Comparison of ENCODE assay signal across 1 cellular context in the genomic region with DNA sequence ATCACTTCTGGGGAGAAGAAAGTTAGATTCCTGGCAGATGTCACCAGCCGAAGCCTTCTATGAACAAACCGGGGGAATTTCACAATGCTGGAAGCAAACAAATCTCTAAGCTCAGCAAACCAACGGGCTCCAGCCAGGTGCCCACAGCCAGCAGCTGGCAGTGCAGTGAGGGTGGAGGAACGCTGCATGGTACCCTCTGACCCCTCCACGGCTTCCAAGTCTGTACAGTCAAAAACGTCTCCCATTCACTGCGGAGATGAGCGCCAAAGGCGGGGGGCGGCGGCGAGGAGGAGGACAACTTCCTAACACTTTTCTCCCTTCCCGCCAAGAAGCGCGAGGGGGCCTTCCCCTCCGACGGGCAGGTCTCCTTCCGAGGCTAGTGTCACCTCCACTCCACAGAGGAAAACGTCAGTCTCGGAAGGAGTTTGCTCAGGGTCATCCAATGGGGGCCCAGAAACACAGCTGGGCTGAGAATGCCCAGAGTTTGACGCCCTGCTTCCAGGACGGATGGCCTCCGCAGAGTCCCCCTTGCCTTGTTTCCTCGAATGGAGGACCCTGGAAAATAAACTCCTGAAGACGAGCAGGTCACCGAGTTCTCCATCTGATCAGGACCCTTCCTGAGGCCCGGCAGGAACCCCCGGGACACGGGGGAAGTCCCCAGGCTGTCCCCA.
TF ChIP-seq lines count a peak whose summit lies in the region.

No MANE protein-coding gene starts in this region.

TF ChIP-seq in K562, 482 proteins besides CTCF, POLR2A, EP300 and RAD21 (continues in another document):
- TF ChIP-seq ZFP36 (IDR thresholded peaks at IDR 0.05; ENCODE audit: low read depth, low read length, partially characterized antibody) (no peak), KLF1 (tag; IDR thresholded peaks at IDR 0.05) (no peak), SP1 (CRISPR knock-in tag; IDR thresholded peaks at IDR 0.05) (peak; percentile 40; the same call in 1 of the 2 replicates), PHF20 (IDR thresholded peaks at IDR 0.05; ENCODE audit: partially characterized antibody) (no peak), ETV1 (tag; conservative IDR thresholded peaks at IDR 0.05; ENCODE audit: low read depth) (peak; percentile 28; the same call in 1 of the 2 replicates), RNF2 (IDR thresholded peaks at IDR 0.05) (peak; percentile 35; the same call in 1 of the 2 replicates), TBP (optimal IDR thresholded peaks at IDR 0.05; ENCODE audit: low read depth, low read length) (no peak), ZNF232 (CRISPR knock-in tag; IDR thresholded peaks at IDR 0.05) (0 out of 2 replicates have a peak, but pooled peaks have one; percentile 26), CEBPG (CRISPR knock-in tag; IDR thresholded peaks at IDR 0.05) (no peak), CEBPG (tag; conservative IDR thresholded peaks at IDR 0.05 in 1 of 2, IDR thresholded peaks at IDR 0.05 in 1 of 2) (0 out of 4 replicates have a peak, but pooled peaks of 1 of the 2 experiments have one; percentile 1), TEAD4 (IDR thresholded peaks at IDR 0.05; ENCODE audit: low read length) (peak; percentile 31; the same call in 1 of the 2 replicates), TEAD4 (CRISPR knock-in tag; IDR thresholded peaks at IDR 0.05; ENCODE audit: borderline replicate concordance) (no peak), MTA1 (IDR thresholded peaks at IDR 0.05; ENCODE audit: borderline replicate concordance) (no peak), NR2C1 (IDR thresholded peaks at IDR 0.05) (no peak), NR2C1 (tag; IDR thresholded peaks at IDR 0.05) (peak; percentile 23), KAT7 (CRISPR knock-in tag; IDR thresholded peaks at IDR 0.05; ENCODE audit: borderline replicate concordance) (peak; percentile 77; the same call in 1 of the 2 replicates), TAF1 (IDR thresholded peaks at IDR 0.05; ENCODE audit: control insufficient read depth, extremely low read depth, insufficient read depth, low read length, severe bottlenecking) (peak; percentile 13), MCM3 (IDR thresholded peaks at IDR 0.05) (no peak), HDAC3 (IDR thresholded peaks at IDR 0.05; ENCODE audit: borderline replicate concordance, partially characterized antibody) (no peak), RB1 (IDR thresholded peaks at IDR 0.05; ENCODE audit: low read depth) (peak; percentile 59; the same call in 1 of the 2 replicates), ZNF165 (CRISPR knock-in tag; IDR thresholded peaks at IDR 0.05; ENCODE audit: borderline replicate concordance) (no peak), NR2C2 (CRISPR knock-in tag; IDR thresholded peaks at IDR 0.05) (no peak), NR2C2 (tag; IDR thresholded peaks at IDR 0.05) (peak; percentile 37)
- TF ChIP-seq, protein P1, sequence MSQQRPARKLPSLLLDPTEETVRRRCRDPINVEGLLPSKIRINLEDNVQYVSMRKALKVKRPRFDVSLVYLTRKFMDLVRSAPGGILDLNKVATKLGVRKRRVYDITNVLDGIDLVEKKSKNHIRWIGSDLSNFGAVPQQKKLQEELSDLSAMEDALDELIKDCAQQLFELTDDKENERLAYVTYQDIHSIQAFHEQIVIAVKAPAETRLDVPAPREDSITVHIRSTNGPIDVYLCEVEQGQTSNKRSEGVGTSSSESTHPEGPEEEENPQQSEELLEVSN (IDR thresholded peaks at IDR 0.05; ENCODE audit: borderline replicate concordance in 1 of 2, extremely low read depth in 1 of 2, insufficient read depth in 1 of 2, insufficient read length in 1 of 2, low read depth in 1 of 2, low read length in 1 of 2, poor library complexity in 1 of 2, severe bottlenecking in 1 of 2), result peak; percentile 97 to 99
- TF ChIP-seq, protein P2, sequence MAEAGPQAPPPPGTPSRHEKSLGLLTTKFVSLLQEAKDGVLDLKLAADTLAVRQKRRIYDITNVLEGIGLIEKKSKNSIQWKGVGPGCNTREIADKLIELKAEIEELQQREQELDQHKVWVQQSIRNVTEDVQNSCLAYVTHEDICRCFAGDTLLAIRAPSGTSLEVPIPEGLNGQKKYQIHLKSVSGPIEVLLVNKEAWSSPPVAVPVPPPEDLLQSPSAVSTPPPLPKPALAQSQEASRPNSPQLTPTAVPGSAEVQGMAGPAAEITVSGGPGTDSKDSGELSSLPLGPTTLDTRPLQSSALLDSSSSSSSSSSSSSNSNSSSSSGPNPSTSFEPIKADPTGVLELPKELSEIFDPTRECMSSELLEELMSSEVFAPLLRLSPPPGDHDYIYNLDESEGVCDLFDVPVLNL (CRISPR knock-in tag; IDR thresholded peaks at IDR 0.05; ENCODE audit: low read depth), result 0 out of 2 replicates have a peak, but pooled peaks have one; percentile 34
- TF ChIP-seq, protein P3, sequence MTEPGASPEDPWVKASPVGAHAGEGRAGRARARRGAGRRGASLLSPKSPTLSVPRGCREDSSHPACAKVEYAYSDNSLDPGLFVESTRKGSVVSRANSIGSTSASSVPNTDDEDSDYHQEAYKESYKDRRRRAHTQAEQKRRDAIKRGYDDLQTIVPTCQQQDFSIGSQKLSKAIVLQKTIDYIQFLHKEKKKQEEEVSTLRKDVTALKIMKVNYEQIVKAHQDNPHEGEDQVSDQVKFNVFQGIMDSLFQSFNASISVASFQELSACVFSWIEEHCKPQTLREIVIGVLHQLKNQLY (CRISPR knock-in tag; conservative IDR thresholded peaks at IDR 0.05), result no peak
- TF ChIP-seq, protein P4, sequence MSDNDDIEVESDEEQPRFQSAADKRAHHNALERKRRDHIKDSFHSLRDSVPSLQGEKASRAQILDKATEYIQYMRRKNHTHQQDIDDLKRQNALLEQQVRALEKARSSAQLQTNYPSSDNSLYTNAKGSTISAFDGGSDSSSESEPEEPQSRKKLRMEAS (CRISPR knock-in tag; IDR thresholded peaks at IDR 0.05), result peak; percentile 85
- TF ChIP-seq, protein P5, sequence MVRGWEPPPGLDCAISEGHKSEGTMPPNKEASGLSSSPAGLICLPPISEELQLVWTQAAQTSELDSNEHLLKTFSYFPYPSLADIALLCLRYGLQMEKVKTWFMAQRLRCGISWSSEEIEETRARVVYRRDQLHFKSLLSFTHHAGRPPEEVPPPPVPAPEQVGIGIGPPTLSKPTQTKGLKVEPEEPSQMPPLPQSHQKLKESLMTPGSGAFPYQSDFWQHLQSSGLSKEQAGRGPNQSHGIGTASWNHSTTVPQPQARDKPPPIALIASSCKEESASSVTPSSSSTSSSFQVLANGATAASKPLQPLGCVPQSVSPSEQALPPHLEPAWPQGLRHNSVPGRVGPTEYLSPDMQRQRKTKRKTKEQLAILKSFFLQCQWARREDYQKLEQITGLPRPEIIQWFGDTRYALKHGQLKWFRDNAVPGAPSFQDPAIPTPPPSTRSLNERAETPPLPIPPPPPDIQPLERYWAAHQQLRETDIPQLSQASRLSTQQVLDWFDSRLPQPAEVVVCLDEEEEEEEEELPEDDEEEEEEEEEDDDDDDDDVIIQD (CRISPR knock-in tag; IDR thresholded peaks at IDR 0.05), result no peak
- TF ChIP-seq, protein P6, sequence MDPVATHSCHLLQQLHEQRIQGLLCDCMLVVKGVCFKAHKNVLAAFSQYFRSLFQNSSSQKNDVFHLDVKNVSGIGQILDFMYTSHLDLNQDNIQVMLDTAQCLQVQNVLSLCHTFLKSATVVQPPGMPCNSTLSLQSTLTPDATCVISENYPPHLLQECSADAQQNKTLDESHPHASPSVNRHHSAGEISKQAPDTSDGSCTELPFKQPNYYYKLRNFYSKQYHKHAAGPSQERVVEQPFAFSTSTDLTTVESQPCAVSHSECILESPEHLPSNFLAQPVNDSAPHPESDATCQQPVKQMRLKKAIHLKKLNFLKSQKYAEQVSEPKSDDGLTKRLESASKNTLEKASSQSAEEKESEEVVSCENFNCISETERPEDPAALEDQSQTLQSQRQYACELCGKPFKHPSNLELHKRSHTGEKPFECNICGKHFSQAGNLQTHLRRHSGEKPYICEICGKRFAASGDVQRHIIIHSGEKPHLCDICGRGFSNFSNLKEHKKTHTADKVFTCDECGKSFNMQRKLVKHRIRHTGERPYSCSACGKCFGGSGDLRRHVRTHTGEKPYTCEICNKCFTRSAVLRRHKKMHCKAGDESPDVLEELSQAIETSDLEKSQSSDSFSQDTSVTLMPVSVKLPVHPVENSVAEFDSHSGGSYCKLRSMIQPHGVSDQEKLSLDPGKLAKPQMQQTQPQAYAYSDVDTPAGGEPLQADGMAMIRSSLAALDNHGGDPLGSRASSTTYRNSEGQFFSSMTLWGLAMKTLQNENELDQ (CRISPR knock-in tag; IDR thresholded peaks at IDR 0.05; ENCODE audit: borderline replicate concordance), result 0 out of 2 replicates have a peak, but pooled peaks have one; percentile 78
- TF ChIP-seq, protein P7, sequence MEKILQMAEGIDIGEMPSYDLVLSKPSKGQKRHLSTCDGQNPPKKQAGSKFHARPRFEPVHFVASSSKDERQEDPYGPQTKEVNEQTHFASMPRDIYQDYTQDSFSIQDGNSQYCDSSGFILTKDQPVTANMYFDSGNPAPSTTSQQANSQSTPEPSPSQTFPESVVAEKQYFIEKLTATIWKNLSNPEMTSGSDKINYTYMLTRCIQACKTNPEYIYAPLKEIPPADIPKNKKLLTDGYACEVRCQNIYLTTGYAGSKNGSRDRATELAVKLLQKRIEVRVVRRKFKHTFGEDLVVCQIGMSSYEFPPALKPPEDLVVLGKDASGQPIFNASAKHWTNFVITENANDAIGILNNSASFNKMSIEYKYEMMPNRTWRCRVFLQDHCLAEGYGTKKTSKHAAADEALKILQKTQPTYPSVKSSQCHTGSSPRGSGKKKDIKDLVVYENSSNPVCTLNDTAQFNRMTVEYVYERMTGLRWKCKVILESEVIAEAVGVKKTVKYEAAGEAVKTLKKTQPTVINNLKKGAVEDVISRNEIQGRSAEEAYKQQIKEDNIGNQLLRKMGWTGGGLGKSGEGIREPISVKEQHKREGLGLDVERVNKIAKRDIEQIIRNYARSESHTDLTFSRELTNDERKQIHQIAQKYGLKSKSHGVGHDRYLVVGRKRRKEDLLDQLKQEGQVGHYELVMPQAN (IDR thresholded peaks at IDR 0.05; ENCODE audit: borderline replicate concordance), result peak; percentile 47; the same call in 1 of the 2 replicates
- TF ChIP-seq, protein P8, sequence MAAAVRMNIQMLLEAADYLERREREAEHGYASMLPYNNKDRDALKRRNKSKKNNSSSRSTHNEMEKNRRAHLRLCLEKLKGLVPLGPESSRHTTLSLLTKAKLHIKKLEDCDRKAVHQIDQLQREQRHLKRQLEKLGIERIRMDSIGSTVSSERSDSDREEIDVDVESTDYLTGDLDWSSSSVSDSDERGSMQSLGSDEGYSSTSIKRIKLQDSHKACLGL (CRISPR knock-in tag; IDR thresholded peaks at IDR 0.05; ENCODE audit: borderline replicate concordance, poor library complexity, severe bottlenecking), result no peak
- TF ChIP-seq, protein P9, sequence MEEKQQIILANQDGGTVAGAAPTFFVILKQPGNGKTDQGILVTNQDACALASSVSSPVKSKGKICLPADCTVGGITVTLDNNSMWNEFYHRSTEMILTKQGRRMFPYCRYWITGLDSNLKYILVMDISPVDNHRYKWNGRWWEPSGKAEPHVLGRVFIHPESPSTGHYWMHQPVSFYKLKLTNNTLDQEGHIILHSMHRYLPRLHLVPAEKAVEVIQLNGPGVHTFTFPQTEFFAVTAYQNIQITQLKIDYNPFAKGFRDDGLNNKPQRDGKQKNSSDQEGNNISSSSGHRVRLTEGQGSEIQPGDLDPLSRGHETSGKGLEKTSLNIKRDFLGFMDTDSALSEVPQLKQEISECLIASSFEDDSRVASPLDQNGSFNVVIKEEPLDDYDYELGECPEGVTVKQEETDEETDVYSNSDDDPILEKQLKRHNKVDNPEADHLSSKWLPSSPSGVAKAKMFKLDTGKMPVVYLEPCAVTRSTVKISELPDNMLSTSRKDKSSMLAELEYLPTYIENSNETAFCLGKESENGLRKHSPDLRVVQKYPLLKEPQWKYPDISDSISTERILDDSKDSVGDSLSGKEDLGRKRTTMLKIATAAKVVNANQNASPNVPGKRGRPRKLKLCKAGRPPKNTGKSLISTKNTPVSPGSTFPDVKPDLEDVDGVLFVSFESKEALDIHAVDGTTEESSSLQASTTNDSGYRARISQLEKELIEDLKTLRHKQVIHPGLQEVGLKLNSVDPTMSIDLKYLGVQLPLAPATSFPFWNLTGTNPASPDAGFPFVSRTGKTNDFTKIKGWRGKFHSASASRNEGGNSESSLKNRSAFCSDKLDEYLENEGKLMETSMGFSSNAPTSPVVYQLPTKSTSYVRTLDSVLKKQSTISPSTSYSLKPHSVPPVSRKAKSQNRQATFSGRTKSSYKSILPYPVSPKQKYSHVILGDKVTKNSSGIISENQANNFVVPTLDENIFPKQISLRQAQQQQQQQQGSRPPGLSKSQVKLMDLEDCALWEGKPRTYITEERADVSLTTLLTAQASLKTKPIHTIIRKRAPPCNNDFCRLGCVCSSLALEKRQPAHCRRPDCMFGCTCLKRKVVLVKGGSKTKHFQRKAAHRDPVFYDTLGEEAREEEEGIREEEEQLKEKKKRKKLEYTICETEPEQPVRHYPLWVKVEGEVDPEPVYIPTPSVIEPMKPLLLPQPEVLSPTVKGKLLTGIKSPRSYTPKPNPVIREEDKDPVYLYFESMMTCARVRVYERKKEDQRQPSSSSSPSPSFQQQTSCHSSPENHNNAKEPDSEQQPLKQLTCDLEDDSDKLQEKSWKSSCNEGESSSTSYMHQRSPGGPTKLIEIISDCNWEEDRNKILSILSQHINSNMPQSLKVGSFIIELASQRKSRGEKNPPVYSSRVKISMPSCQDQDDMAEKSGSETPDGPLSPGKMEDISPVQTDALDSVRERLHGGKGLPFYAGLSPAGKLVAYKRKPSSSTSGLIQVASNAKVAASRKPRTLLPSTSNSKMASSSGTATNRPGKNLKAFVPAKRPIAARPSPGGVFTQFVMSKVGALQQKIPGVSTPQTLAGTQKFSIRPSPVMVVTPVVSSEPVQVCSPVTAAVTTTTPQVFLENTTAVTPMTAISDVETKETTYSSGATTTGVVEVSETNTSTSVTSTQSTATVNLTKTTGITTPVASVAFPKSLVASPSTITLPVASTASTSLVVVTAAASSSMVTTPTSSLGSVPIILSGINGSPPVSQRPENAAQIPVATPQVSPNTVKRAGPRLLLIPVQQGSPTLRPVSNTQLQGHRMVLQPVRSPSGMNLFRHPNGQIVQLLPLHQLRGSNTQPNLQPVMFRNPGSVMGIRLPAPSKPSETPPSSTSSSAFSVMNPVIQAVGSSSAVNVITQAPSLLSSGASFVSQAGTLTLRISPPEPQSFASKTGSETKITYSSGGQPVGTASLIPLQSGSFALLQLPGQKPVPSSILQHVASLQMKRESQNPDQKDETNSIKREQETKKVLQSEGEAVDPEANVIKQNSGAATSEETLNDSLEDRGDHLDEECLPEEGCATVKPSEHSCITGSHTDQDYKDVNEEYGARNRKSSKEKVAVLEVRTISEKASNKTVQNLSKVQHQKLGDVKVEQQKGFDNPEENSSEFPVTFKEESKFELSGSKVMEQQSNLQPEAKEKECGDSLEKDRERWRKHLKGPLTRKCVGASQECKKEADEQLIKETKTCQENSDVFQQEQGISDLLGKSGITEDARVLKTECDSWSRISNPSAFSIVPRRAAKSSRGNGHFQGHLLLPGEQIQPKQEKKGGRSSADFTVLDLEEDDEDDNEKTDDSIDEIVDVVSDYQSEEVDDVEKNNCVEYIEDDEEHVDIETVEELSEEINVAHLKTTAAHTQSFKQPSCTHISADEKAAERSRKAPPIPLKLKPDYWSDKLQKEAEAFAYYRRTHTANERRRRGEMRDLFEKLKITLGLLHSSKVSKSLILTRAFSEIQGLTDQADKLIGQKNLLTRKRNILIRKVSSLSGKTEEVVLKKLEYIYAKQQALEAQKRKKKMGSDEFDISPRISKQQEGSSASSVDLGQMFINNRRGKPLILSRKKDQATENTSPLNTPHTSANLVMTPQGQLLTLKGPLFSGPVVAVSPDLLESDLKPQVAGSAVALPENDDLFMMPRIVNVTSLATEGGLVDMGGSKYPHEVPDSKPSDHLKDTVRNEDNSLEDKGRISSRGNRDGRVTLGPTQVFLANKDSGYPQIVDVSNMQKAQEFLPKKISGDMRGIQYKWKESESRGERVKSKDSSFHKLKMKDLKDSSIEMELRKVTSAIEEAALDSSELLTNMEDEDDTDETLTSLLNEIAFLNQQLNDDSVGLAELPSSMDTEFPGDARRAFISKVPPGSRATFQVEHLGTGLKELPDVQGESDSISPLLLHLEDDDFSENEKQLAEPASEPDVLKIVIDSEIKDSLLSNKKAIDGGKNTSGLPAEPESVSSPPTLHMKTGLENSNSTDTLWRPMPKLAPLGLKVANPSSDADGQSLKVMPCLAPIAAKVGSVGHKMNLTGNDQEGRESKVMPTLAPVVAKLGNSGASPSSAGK (IDR thresholded peaks at IDR 0.05), result peak; percentile 94
